ENCODE assay signal across 8 cellular contexts in the genomic region with DNA sequence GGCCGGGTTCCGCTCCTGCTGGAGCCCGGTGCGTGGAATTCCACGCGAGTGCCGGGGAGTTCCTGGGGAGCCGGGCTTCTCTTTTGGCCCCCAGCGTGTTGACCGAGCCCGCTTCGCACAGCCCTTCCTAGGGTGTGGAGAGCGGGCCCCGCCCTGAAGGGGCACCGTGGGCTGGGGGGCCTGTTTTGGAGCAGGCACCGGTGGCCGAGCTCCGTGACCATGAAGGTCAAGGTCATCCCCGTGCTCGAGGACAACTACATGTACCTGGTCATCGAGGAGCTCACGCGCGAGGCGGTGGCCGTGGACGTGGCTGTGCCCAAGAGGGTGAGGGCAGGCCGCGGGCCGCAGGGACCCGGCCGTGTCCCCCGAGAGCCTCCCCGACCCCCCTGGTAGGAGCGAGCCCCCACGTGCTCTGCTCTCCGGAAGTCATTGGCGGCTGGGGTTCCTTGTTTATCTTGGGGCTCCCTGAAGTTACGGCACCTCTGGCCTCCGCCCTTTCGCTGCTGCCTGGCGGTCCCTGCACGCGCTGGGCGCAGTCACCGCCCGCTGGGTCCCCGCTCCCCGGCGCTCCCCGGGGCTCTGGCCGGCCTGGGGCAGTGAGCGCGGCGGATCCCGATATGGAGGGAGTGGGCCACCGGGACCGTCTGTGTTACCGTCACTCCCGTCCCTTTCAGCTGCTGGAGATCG. TPM values are rescaled to one million over a fixed set of nuclear protein-coding genes. Genes with fewer than 3 reads are reported as not detected.
DNase-seq lines count a peak whose midpoint lies in the region; ATAC-seq, FAIRE-seq and TF ChIP-seq lines count a peak whose summit lies in the region.

No MANE protein-coding gene starts in this region.

- H3K4me1 ChIP-seq in kidney (ENCODE audit: control insufficient read depth in 1 of 2, insufficient read depth in 1 of 2, low read depth in 1 of 2, low read length in 2 of 2) (peaks cover 0 to 10% of the 10 kb centered on the region in 2 donors), tibial artery (peaks cover 0 to 32% (median 29%) of the 10 kb centered on the region in 4 donors)

- H3K9me3 Mint-ChIP-seq in activated naive CD8-positive, alpha-beta T cell (ENCODE audit: low read depth), result no peaks in the 10 kb centered on the region

- peaks cover 10% of the 10 kb centered on the region for H3K4me1 Mint-ChIP-seq in activated naive CD8-positive, alpha-beta T cell (ENCODE audit: low read depth)

- TF ChIP-seq CTCF in kidney (IDR thresholded peaks at IDR 0.05; ENCODE audit: borderline replicate concordance, extremely low read depth, insufficient read depth), result no peak
- TF ChIP-seq CTCF in tibial artery (IDR thresholded peaks at IDR 0.05), result no peak

- peak overlapping the region in 1 of 2 donors; percentile 19 for H3K9ac ChIP-seq in kidney (ENCODE audit: low read length in 2 of 2)

- H3K27me3 ChIP-seq in tibial artery, result peaks cover 0 to 45% of the 10 kb centered on the region in 2 donors

- no peaks in the 10 kb centered on the region for H3K36me3 Mint-ChIP-seq in activated naive CD8-positive, alpha-beta T cell

- FAIRE-seq in kidney (lab: Jason Lieb, UNC), result no peak

- ATAC-seq in HG03521 (IDR thresholded peaks at IDR 0.05; ENCODE audit: unreplicated experiment), result peak; percentile 2

- H3K4me3 Mint-ChIP-seq in activated naive CD8-positive, alpha-beta T cell, result peak overlapping the region; percentile 47

- peak overlapping the region; percentile 29 to 43 for H3K4me3 ChIP-seq in kidney (ENCODE audit: low read length in 2 of 2)
- peak overlapping the region; percentile 39 to 44 for H3K4me3 ChIP-seq in tibial artery

- H3K27ac Mint-ChIP-seq in activated naive CD8-positive, alpha-beta T cell, result no peak overlapping the region

- intact Hi-C loops in kidney (cut with DNase I) (no loop called here), tibial artery (cut with DNase I; ENCODE audit: low total_unique reads) (no loop called here)

- no peaks in the 10 kb centered on the region for H3K27me3 Mint-ChIP-seq in activated naive CD8-positive, alpha-beta T cell

- no peaks in the 10 kb centered on the region for H3K9me3 ChIP-seq in kidney (ENCODE audit: control insufficient read depth in 1 of 2, low read length in 2 of 2)
- no peaks in the 10 kb centered on the region for H3K9me3 ChIP-seq in tibial artery

- peak; percentile 24 for DNase-seq in EL
- DNase-seq in kidney, result peak; percentile 83
- DNase-seq in tibial artery, result no peak
- DNase-seq in ecto neural progenitor cell (ENCODE audit: low spot score), result no peak
- DNase-seq in dedifferentiated amniotic fluid mesenchymal stem cell (ENCODE audit: extremely low spot score), result no peak
- no peak for DNase-seq in C1 segment of cervical spinal cord (lab: John Stamatoyannopoulos, UW)

- H3K36me3 ChIP-seq in kidney (ENCODE audit: control insufficient read depth in 1 of 2, insufficient read depth in 2 of 2, low read length in 2 of 2), result no peaks in the 10 kb centered on the region
- H3K36me3 ChIP-seq in tibial artery, result peaks cover 0 to 32% (median 5%) of the 10 kb centered on the region in 3 donors

- H3K27ac ChIP-seq in kidney (ENCODE audit: low read depth in 2 of 2, low read length in 2 of 2) (no peak overlapping the region), tibial artery (no peak overlapping the region)

RNA-seq across cellular contexts. Expression of gene HAGHL, which starts 0.5 kb away (rescaled TPM):
- 7.5 TPM for total RNA-seq in kidney
- polyA plus RNA-seq in kidney (ENCODE audit: insufficient read depth, low read depth, low replicate concordance), result 18.0 TPM

RNA-seq across cellular contexts. Expression of gene CCDC78, which starts 1.2 kb away (rescaled TPM):
- 2.6 TPM for total RNA-seq in kidney
- polyA plus RNA-seq in kidney (ENCODE audit: insufficient read depth, low read depth, low replicate concordance), result 1.3 TPM

RNA-seq across cellular contexts. Expression of gene ANTKMT, which starts 6.5 kb away (rescaled TPM):
- total RNA-seq in kidney, result 44.1 TPM
- 70.4 TPM for polyA plus RNA-seq in kidney (ENCODE audit: insufficient read depth, low read depth, low replicate concordance)

RNA-seq across cellular contexts. Expression of gene METRN, which starts 12.5 kb away (rescaled TPM):
- 34.9 TPM for total RNA-seq in kidney
- polyA plus RNA-seq in kidney (ENCODE audit: insufficient read depth, low read depth, low replicate concordance), result 114 TPM

RNA-seq across cellular contexts. Expression of gene CIAO3, which starts 13.4 kb away (rescaled TPM):
- 36.8 TPM for total RNA-seq in kidney
- 37.7 TPM for polyA plus RNA-seq in kidney (ENCODE audit: insufficient read depth, low read depth, low replicate concordance)

Comparison
In these comparisons a context has a peak if more than half of its experiments do, and no peak if none do; other contexts are left out.
1. DNase-seq: peak in EL (single experiment) and kidney (single experiment); none in tibial artery (0 of 2), ecto neural progenitor cell (single experiment), dedifferentiated amniotic fluid mesenchymal stem cell (single experiment) and C1 segment of cervical spinal cord (0 of 14).